In genomic region chr1:244735404-244735803, GRCh38 we compare ENCODE assay signal across 15 cellular contexts.
DNase-seq lines count a peak whose midpoint lies in the region; ATAC-seq and TF ChIP-seq lines count a peak whose summit lies in the region.
"Had no signal": no experiment of that assay in that cellular context is flagged by ENCODE, and none has a peak within 500 bp of the region (broad histone marks: within the 10 kb centered on the region; RNA-seq: fewer than 3 reads in every experiment).

No MANE protein-coding gene starts in this region.

- H3K4me1 Mint-ChIP-seq in osteocyte (ENCODE audit: unreplicated experiment), result peaks cover 2% of the 10 kb centered on the region

- intact Hi-C loops in mammary epithelial cell (cut with micrococcal nuclease), result no loop called here

- H3F3A ChIP-seq in SK-N-SH (replicated peaks; ENCODE audit: insufficient read depth), result no peaks in the 10 kb centered on the region

- H3K9me3 ChIP-seq in SK-N-SH (peaks cover 4% of the 10 kb centered on the region; the same call in 1 of the 2 replicates), mammary epithelial cell (replicated peaks; ENCODE audit: insufficient read depth, low read length) (peaks cover 16% of the 10 kb centered on the region)
- H3K9me3 ChIP-seq: mucosa of descending colon, testis had no signal

- no peaks in the 10 kb centered on the region for H4K20me1 ChIP-seq in SK-N-SH (ENCODE audit: insufficient read depth)
- H4K20me1 ChIP-seq in mammary epithelial cell (ENCODE audit: insufficient read depth, low read length), result no peaks in the 10 kb centered on the region

- CTCF ChIA-PET in SK-N-SH (lab: Yijun Ruan, JAX), result no interaction called here
- CTCF ChIA-PET in mammary epithelial cell (lab: Charles Lee; ENCODE audit: low non-redundant PET), result no interaction called here

- H3K9ac ChIP-seq in SK-N-SH (no peak overlapping the region), mammary epithelial cell (ENCODE audit: insufficient read depth, low read length) (no peak overlapping the region)

- H3K27me3 ChIP-seq in SK-N-SH (ENCODE audit: insufficient read depth), result no peaks in the 10 kb centered on the region
- no peaks in the 10 kb centered on the region for H3K27me3 ChIP-seq in mammary epithelial cell (ENCODE audit: insufficient read depth, low read length)
- H3K27me3 ChIP-seq: hepatocyte, testis had no signal

- no peak for TF ChIP-seq CTCF in SK-N-SH (IDR thresholded peaks at IDR 0.05)
- no peak for TF ChIP-seq CTCF in mammary epithelial cell (conservative IDR thresholded peaks at IDR 0.05 in 1 of 2, IDR thresholded peaks at IDR 0.05 in 1 of 2; ENCODE audit: extremely low read depth in 1 of 2, insufficient read depth in 1 of 2, low read depth in 1 of 2, low read length in 2 of 2)
- no peak for TF ChIP-seq CTCF in osteocyte (IDR thresholded peaks at IDR 0.05)

- H3K36me3 Mint-ChIP-seq in osteocyte (ENCODE audit: unreplicated experiment), result no peaks in the 10 kb centered on the region

- dilution Hi-C loops in mammary epithelial cell (cut with HindIII; ENCODE audit: low sequenced_read_pairs), result no loop called here

- H3K9me2 ChIP-seq in SK-N-SH, result no peaks in the 10 kb centered on the region

- H3K27ac ChIP-seq in SK-N-SH (ENCODE audit: low read depth in 2 of 2, low read length in 1 of 2), result no peak overlapping the region
- H3K27ac ChIP-seq in mammary epithelial cell (ENCODE audit: insufficient read depth, low read depth, low read length), result peak overlapping the region; percentile 49
- H3K27ac ChIP-seq: hepatocyte, SK-N-MC, testis had no signal

- H3K79me2 ChIP-seq in SK-N-SH (ENCODE audit: insufficient read depth) (no peaks in the 10 kb centered on the region), mammary epithelial cell (ENCODE audit: insufficient read depth, low read length) (no peaks in the 10 kb centered on the region)
- H3K79me2 ChIP-seq: hepatocyte had no signal

- peak overlapping the region; percentile 27 for H3K27ac Mint-ChIP-seq in osteocyte (ENCODE audit: unreplicated experiment)
- H3K27ac Mint-ChIP-seq: activated naive CD8-positive, alpha-beta T cell had no signal

- DNase-seq in SK-N-SH (no peak), NCI-H2171 (lab: John Stamatoyannopoulos, UW) (peak; percentile 50), mammary epithelial cell (peak; percentile 83), osteocyte (ENCODE audit: extremely low spot score, unreplicated experiment) (no peak), ureter (ENCODE audit: low spot score) (no peak), middle frontal gyrus (ENCODE audit: extremely low spot score, low spot score) (no peak)
- DNase-seq in activated CD8-positive, alpha-beta memory T cell treated with anti-CD3 and anti-CD28 coated beads, Interleukin-2, amount 50 U/mL, for 48 hours, result no peak
- DNase-seq: activated CD4-positive, alpha-beta T cell treated with anti-CD3 and anti-CD28 coated beads, Interleukin-2, amount 50 U/mL, for 48 hours; GOT3; mucosa of descending colon; testis had no signal

- TF ChIP-seq EP300 in SK-N-SH (IDR thresholded peaks at IDR 0.05; ENCODE audit: borderline replicate concordance in 1 of 2, low read depth in 1 of 2, low read length in 1 of 2), result no peak

- BruUV-seq in mammary epithelial cell (replicated peaks; lab: Mats Ljungman, UMichigan), result no TSS peak

- H3K27me3 Mint-ChIP-seq in osteocyte (ENCODE audit: unreplicated experiment), result no peaks in the 10 kb centered on the region

- H3K36me3 ChIP-seq in SK-N-SH (replicated peaks in 1 of 2; ENCODE audit: control insufficient read depth in 1 of 2, insufficient read depth in 2 of 2, low read length in 1 of 2) (no peaks in the 10 kb centered on the region), mammary epithelial cell (ENCODE audit: insufficient read depth, low read length) (no peaks in the 10 kb centered on the region)

- POLR2A ChIA-PET in SK-N-SH (lab: Yijun Ruan, JAX), result no interaction called here

- H3K4me1 ChIP-seq in SK-N-SH (ENCODE audit: control insufficient read depth in 1 of 2, insufficient read depth in 2 of 2, low read depth in 1 of 2, low read length in 1 of 2) (no peaks in the 10 kb centered on the region), mammary epithelial cell (ENCODE audit: insufficient read depth, low read length) (peaks cover 12% of the 10 kb centered on the region)
- H3K4me1 ChIP-seq: testis had no signal

- WGBS in SK-N-SH (ENCODE audit: low lambda C conversion rate), result 82% methylated on average over 6 of the region's 6 CpGs
- 89% methylated on average over 6 of the region's 6 CpGs for WGBS in mammary epithelial cell (ENCODE audit: low coverage, missing lambda C conversion rate)

- H3K4me3 Mint-ChIP-seq in osteocyte (ENCODE audit: unreplicated experiment), result no peak overlapping the region
- H3K4me3 Mint-ChIP-seq: activated naive CD8-positive, alpha-beta T cell had no signal

- no peak for TF ChIP-seq RAD21 in SK-N-SH (IDR thresholded peaks at IDR 0.05; ENCODE audit: low read length)

- peaks cover 3% of the 10 kb centered on the region for H3K9me3 Mint-ChIP-seq in osteocyte (ENCODE audit: unreplicated experiment)

- H2AFZ ChIP-seq in SK-N-SH (ENCODE audit: low read depth) (no peak overlapping the region), mammary epithelial cell (ENCODE audit: low read depth, low read length) (peak overlapping the region; percentile 48)
- H2AFZ ChIP-seq: hepatocyte had no signal

- H3K4me2 ChIP-seq in SK-N-SH (no peak overlapping the region), mammary epithelial cell (ENCODE audit: insufficient read depth, low read depth, low read length) (no peak overlapping the region)
- H3K4me2 ChIP-seq: hepatocyte had no signal

- no peak overlapping the region for H3K4me3 ChIP-seq in SK-N-SH (ENCODE audit: low read depth in 2 of 2, low read length in 1 of 2)
- H3K4me3 ChIP-seq in mammary epithelial cell (replicated peaks in 1 of 3; ENCODE audit: insufficient read depth in 1 of 3, low read depth in 2 of 3, low read length in 3 of 3), result no peak overlapping the region
- H3K4me3 ChIP-seq: hepatocyte, mucosa of descending colon, SK-N-MC, testis had no signal

- in situ Hi-C loops in mammary epithelial cell (cut with MboI; ENCODE audit: low sequenced_read_pairs in 2 of 2), result no loop called here

- ATAC-seq in SK-N-SH treated with all-trans-retinoic acid at 6 μM for 48 hours, result no peak
- ATAC-seq: mucosa of descending colon had no signal

TF ChIP-seq in SK-N-SH treated with all-trans-retinoic acid at 6 μM for 48 hours, 23 proteins besides CTCF, POLR2A, EP300 and RAD21:
- TF ChIP-seq ZC3H10 (CRISPR knock-in tag; IDR thresholded peaks at IDR 0.05) (peak; percentile 81), CREB5 (CRISPR knock-in tag; IDR thresholded peaks at IDR 0.05; ENCODE audit: low read depth) (no peak), OSR1 (CRISPR knock-in tag; IDR thresholded peaks at IDR 0.05) (peak; percentile 94), TOX (CRISPR knock-in tag; IDR thresholded peaks at IDR 0.05; ENCODE audit: borderline replicate concordance) (peak; percentile 30; the same call in 1 of the 2 replicates)

TF ChIP-seq in SK-N-SH, 30 proteins besides CTCF, POLR2A, EP300 and RAD21:
- TF ChIP-seq IRF3 (IDR thresholded peaks at IDR 0.05; ENCODE audit: low read depth, low read length) (no peak), SMC3 (IDR thresholded peaks at IDR 0.05; ENCODE audit: low read depth, low read length) (no peak), POLR2AphosphoS5 (IDR thresholded peaks at IDR 0.05; ENCODE audit: low read depth, low read length) (no peak), ELF1 (IDR thresholded peaks at IDR 0.05) (no peak), NRF1 (IDR thresholded peaks at IDR 0.05; ENCODE audit: low read depth, low read length) (no peak), TAF1 (IDR thresholded peaks at IDR 0.05; ENCODE audit: borderline replicate concordance, low read depth, low read length) (no peak), REST (IDR thresholded peaks at IDR 0.05; ENCODE audit: low read depth, low read length) (no peak), FOXJ3 (CRISPR knock-in tag; IDR thresholded peaks at IDR 0.05) (no peak), YY1 (IDR thresholded peaks at IDR 0.05; ENCODE audit: low read depth) (no peak), MAX (IDR thresholded peaks at IDR 0.05; ENCODE audit: low read depth) (no peak), EZH2phosphoT487 (IDR thresholded peaks at IDR 0.05; ENCODE audit: borderline replicate concordance, low read depth) (no peak)

Comparison
In these comparisons a context has a peak if more than half of its experiments do, and no peak if none do; other contexts are left out.
1. DNase-seq: peak in NCI-H2171 (single experiment) and mammary epithelial cell (single experiment); none in SK-N-SH (single experiment), osteocyte (single experiment), ureter (single experiment), middle frontal gyrus (single experiment) and activated CD8-positive, alpha-beta memory T cell treated with anti-CD3 and anti-CD28 coated beads, Interleukin-2, amount 50 U/mL, for 48 hours (single experiment).